1 cellular context compared by ENCODE assay signal in the genomic region with DNA sequence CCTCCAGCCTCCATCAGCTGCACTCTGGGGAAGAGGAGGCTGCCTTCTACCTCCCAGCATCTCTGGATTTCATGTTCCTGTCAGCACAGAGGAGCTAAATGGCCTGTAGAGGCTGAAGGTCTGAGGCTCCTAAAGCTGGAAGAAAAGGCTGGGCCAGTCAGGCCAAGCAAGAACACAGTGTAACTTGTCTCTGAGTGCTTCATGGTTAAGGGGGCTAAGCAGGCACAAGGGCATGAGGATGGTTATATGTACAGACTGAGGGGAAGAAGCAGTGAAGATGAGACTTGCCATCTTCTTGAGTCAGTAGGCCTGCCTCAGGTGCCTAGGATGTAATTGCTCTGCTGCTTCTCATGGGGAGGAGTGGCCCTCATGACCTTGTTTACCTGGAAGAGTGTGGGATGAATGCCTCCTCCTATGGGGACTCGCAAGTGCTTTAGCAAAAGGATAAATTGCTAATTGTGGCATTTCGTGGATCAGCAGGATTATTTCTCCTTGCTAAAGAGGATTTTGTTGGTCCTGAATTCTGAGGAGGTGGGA.
TF ChIP-seq lines count a peak whose summit lies in the region.

No MANE protein-coding gene starts in this region.

TF ChIP-seq in IMR-90, 13 proteins besides CTCF, POLR2A, EP300 and RAD21:
- no peak for TF ChIP-seq SMC3 (IDR thresholded peaks at IDR 0.05; ENCODE audit: low read depth, low read length)
- no peak for TF ChIP-seq CHD1 (IDR thresholded peaks at IDR 0.05; ENCODE audit: low read depth, low read length)
- TF ChIP-seq NFE2L2 (IDR thresholded peaks at IDR 0.05; ENCODE audit: low read depth, low read length), result no peak
- TF ChIP-seq, protein P1, sequence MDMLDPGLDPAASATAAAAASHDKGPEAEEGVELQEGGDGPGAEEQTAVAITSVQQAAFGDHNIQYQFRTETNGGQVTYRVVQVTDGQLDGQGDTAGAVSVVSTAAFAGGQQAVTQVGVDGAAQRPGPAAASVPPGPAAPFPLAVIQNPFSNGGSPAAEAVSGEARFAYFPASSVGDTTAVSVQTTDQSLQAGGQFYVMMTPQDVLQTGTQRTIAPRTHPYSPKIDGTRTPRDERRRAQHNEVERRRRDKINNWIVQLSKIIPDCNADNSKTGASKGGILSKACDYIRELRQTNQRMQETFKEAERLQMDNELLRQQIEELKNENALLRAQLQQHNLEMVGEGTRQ (IDR thresholded peaks at IDR 0.05; ENCODE audit: low read depth, low read length), result no peak
- TF ChIP-seq RCOR1 (IDR thresholded peaks at IDR 0.05; ENCODE audit: insufficient replicate concordance, low read length), result no peak
- no peak for TF ChIP-seq RFX5 (IDR thresholded peaks at IDR 0.05; ENCODE audit: low read depth, low read length)
- TF ChIP-seq MXI1 (IDR thresholded peaks at IDR 0.05; ENCODE audit: borderline replicate concordance, low read depth, low read length), result no peak
- TF ChIP-seq MAZ (IDR thresholded peaks at IDR 0.05; ENCODE audit: borderline replicate concordance, low read depth, low read length), result no peak
- TF ChIP-seq MAFK (IDR thresholded peaks at IDR 0.05; ENCODE audit: low read depth, low read length), result no peak
- no peak for TF ChIP-seq FOS (IDR thresholded peaks at IDR 0.05; ENCODE audit: low read depth, low read length)
- TF ChIP-seq CEBPB (IDR thresholded peaks at IDR 0.05; ENCODE audit: low read depth, low read length), result no peak
- no peak for TF ChIP-seq BHLHE40 (IDR thresholded peaks at IDR 0.05; ENCODE audit: low read depth, low read length)
- TF ChIP-seq, protein P2, sequence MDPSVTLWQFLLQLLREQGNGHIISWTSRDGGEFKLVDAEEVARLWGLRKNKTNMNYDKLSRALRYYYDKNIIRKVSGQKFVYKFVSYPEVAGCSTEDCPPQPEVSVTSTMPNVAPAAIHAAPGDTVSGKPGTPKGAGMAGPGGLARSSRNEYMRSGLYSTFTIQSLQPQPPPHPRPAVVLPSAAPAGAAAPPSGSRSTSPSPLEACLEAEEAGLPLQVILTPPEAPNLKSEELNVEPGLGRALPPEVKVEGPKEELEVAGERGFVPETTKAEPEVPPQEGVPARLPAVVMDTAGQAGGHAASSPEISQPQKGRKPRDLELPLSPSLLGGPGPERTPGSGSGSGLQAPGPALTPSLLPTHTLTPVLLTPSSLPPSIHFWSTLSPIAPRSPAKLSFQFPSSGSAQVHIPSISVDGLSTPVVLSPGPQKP (IDR thresholded peaks at IDR 0.05; ENCODE audit: borderline replicate concordance, low read depth, low read length), result no peak
